In the genomic region with DNA sequence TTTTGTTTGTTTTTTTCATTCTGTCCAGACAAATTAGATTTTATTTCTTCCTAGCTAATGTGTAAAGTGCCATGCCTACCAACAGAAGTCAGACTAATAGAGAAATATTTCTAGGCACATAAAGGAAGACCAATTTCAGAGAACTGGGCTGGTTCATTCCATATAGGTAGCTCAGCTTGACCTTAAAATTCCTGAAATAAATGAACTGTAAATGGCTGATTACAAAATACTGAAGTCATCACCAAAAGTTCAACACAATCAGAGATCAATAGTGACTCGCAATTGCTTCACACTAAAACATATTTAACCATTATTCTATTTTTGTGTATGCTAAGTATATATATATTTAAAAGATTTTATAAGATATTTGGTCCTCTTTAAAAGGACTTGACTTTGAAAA, we compare ENCODE assay signal across 16 cellular contexts. TPM values are rescaled to one million over a fixed set of nuclear protein-coding genes. Genes with fewer than 3 reads are reported as not detected.
"Had no signal": no experiment of that assay in that cellular context is flagged by ENCODE, and none has a peak within 500 bp of the region (broad histone marks: within the 10 kb centered on the region; RNA-seq: fewer than 3 reads in every experiment).

No MANE protein-coding gene starts in this region.

- H3K27ac Mint-ChIP-seq: activated CD4-positive, alpha-beta memory T cell treated with anti-CD3 and anti-CD28 coated beads, Interleukin-2, amount 10 ng/mL, durations not matched to agents 7 days and 5 days; activated CD4-positive, alpha-beta T cell treated with anti-CD3 and anti-CD28 coated beads for 36 hours; activated naive CD8-positive, alpha-beta T cell treated with anti-CD3 and anti-CD28 coated beads for 36 hours; immature natural killer cell; nephron; stimulated activated memory B cell treated with anti-CD40 and anti-IgM and Interleukin-4, amounts not matched to agents 10 μg/mL and 1 μg/mL and 100 μg/mL, for 72 hours had no signal

- H3K27ac ChIP-seq: breast epithelium, skin epidermis, transverse colon, WERI-Rb-1 had no signal

- H3K4me1 ChIP-seq: breast epithelium, transverse colon had no signal

- H3K4me3 ChIP-seq: breast epithelium, skin epidermis, transverse colon had no signal

- H3K4me1 Mint-ChIP-seq: activated CD4-positive, alpha-beta memory T cell treated with anti-CD3 and anti-CD28 coated beads, Interleukin-2, amount 10 ng/mL, durations not matched to agents 7 days and 5 days; activated CD4-positive, alpha-beta T cell treated with anti-CD3 and anti-CD28 coated beads for 36 hours; activated naive CD8-positive, alpha-beta T cell treated with anti-CD3 and anti-CD28 coated beads for 36 hours; nephron; stimulated activated memory B cell treated with anti-CD40 and anti-IgM and Interleukin-4, amounts not matched to agents 10 μg/mL and 1 μg/mL and 100 μg/mL, for 72 hours had no signal

- H3K36me3 Mint-ChIP-seq: activated naive CD8-positive, alpha-beta T cell treated with anti-CD3 and anti-CD28 coated beads for 36 hours; stimulated activated memory B cell treated with anti-CD40 and anti-IgM and Interleukin-4, amounts not matched to agents 10 μg/mL and 1 μg/mL and 100 μg/mL, for 72 hours had no signal

- H3K36me3 ChIP-seq: breast epithelium, transverse colon, WERI-Rb-1 had no signal

- DNase-seq: activated CD4-positive, alpha-beta memory T cell treated with anti-CD3 and anti-CD28 coated beads, Interleukin-2, amount 10 ng/mL, durations not matched to agents 7 days and 5 days; activated CD4-positive, alpha-beta T cell treated with anti-CD3 and anti-CD28 coated beads for 36 hours; activated gamma-delta T cell treated with Interleukin-2 at 50 U/mL for 16 hours; activated naive CD8-positive, alpha-beta T cell treated with anti-CD3 and anti-CD28 coated beads for 36 hours; activated T-cell treated with anti-CD3 and anti-CD28 coated beads, Interleukin-2, amount 50 U/mL, for 48 hours; anterior cingulate cortex; immature natural killer cell; mesenchymal stem cell; T-helper 1 cell; transverse colon; WERI-Rb-1 had no signal

- ATAC-seq: activated CD4-positive, alpha-beta T cell treated with anti-CD3 and anti-CD28 coated beads for 36 hours; left lobe of liver; stimulated activated memory B cell treated with anti-CD40 and anti-IgM and Interleukin-4, amounts not matched to agents 10 μg/mL and 1 μg/mL and 100 μg/mL, for 72 hours had no signal

- H3K4me3 Mint-ChIP-seq: activated CD4-positive, alpha-beta memory T cell treated with anti-CD3 and anti-CD28 coated beads, Interleukin-2, amount 10 ng/mL, durations not matched to agents 7 days and 5 days; activated CD4-positive, alpha-beta T cell treated with anti-CD3 and anti-CD28 coated beads for 36 hours; activated naive CD8-positive, alpha-beta T cell treated with anti-CD3 and anti-CD28 coated beads for 36 hours; immature natural killer cell; nephron; stimulated activated memory B cell treated with anti-CD40 and anti-IgM and Interleukin-4, amounts not matched to agents 10 μg/mL and 1 μg/mL and 100 μg/mL, for 72 hours had no signal

- H3K9me3 ChIP-seq: breast epithelium, transverse colon had no signal

- H3K27me3 ChIP-seq: transverse colon had no signal

- H3K9me3 Mint-ChIP-seq: activated CD4-positive, alpha-beta memory T cell treated with anti-CD3 and anti-CD28 coated beads, Interleukin-2, amount 10 ng/mL, durations not matched to agents 7 days and 5 days; activated naive CD8-positive, alpha-beta T cell treated with anti-CD3 and anti-CD28 coated beads for 36 hours; nephron had no signal

RNA-seq across cellular contexts. Expression of a gene that starts 34.2 kb away (rescaled TPM):
- total RNA-seq: activated CD4-positive, alpha-beta memory T cell treated with anti-CD3 and anti-CD28 coated beads, Interleukin-2, amount 10 ng/mL, durations not matched to agents 7 days and 5 days; activated CD4-positive, alpha-beta T cell treated with anti-CD3 and anti-CD28 coated beads for 36 hours; activated naive CD8-positive, alpha-beta T cell treated with anti-CD3 and anti-CD28 coated beads for 36 hours had no signal
